23 cellular contexts compared by ENCODE assay signal in the genomic region with DNA sequence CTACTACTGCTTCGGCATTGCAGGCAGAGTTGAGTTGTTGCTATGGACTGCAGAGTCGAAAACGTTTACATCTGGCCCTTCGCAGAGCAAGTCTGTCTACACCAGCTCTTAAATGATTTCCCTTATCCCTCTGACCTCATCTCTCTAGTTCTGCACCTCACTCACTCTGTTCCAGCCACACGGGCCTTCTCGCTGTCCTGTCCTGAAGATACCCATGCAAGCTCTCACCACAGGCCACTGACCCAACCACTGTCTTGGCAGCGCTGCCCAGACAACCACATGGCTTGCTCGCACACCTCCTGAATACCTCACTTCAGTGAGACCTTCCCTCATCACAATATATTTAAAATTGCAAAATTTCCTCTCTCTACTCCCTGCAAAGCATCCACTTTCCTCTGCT. TPM values are rescaled to one million over a fixed set of nuclear protein-coding genes. Genes with fewer than 3 reads are reported as not detected.
A peak's percentile ranks its signal among the peaks of the same experiment; 100 is the strongest.
DNase-seq lines count a peak whose midpoint lies in the region; ATAC-seq, FAIRE-seq and TF ChIP-seq lines count a peak whose summit lies in the region.
"Had no signal": no experiment of that assay in that cellular context is flagged by ENCODE, and none has a peak within 500 bp of the region (broad histone marks: within the 10 kb centered on the region; RNA-seq: fewer than 3 reads in every experiment).

No MANE protein-coding gene starts in this region.

- TF ChIP-seq CTCF in astrocyte (IDR thresholded peaks at IDR 0.05; ENCODE audit: insufficient read depth, low read depth, low read length): no peak
- no peak for TF ChIP-seq CTCF in right lobe of liver (IDR thresholded peaks at IDR 0.05)
- no peak for TF ChIP-seq CTCF in upper lobe of left lung (IDR thresholded peaks at IDR 0.05)

- no peak overlapping the region for H3K4me2 ChIP-seq in astrocyte (ENCODE audit: low read length)

- TF ChIP-seq POLR2A in right lobe of liver (IDR thresholded peaks at IDR 0.05): no peak
- TF ChIP-seq POLR2A in upper lobe of left lung (IDR thresholded peaks at IDR 0.05): no peak

- no peak for FAIRE-seq in astrocyte (lab: Jason Lieb, UNC)

- H4K20me1 ChIP-seq in astrocyte (ENCODE audit: insufficient read depth, low read length): peaks cover 55% of the 10 kb centered on the region

- no peaks in the 10 kb centered on the region for H3K9me3 Mint-ChIP-seq in activated CD4-positive, alpha-beta T cell treated with anti-CD3 and anti-CD28 coated beads for 36 hours (ENCODE audit: low read depth)
- H3K9me3 Mint-ChIP-seq in astrocyte (ENCODE audit: unreplicated experiment): no peaks in the 10 kb centered on the region
- H3K9me3 Mint-ChIP-seq: activated naive CD4-positive, alpha-beta T cell treated with anti-CD3 and anti-CD28 coated beads for 36 hours; central memory CD8-positive, alpha-beta T cell had no signal

- no peak for ATAC-seq in activated CD4-positive, alpha-beta T cell treated with anti-CD3 and anti-CD28 coated beads for 36 hours
- ATAC-seq in right lobe of liver: peak in 3 of 4 donors; percentile 15 to 39 (median 32)
- no peak for ATAC-seq in upper lobe of left lung (ENCODE audit: low FRiP score in 2 of 2)
- ATAC-seq in HG02623 (IDR thresholded peaks at IDR 0.05; ENCODE audit: unreplicated experiment): no peak
- ATAC-seq: lower lobe of right lung; stimulated activated naive CD8-positive, alpha-beta T cell treated with anti-CD3 and anti-CD28 coated beads, Interleukin-15, Interleukin-2, amounts not matched to agents 100 U/mL and 50 U/mL, for 24 hours had no signal

- H3K27ac Mint-ChIP-seq in activated CD4-positive, alpha-beta T cell treated with anti-CD3 and anti-CD28 coated beads for 36 hours: peak overlapping the region; percentile 39
- H3K27ac Mint-ChIP-seq in astrocyte (ENCODE audit: unreplicated experiment): no peak overlapping the region
- H3K27ac Mint-ChIP-seq: activated naive CD4-positive, alpha-beta T cell treated with anti-CD3 and anti-CD28 coated beads for 36 hours had no signal

- H3K27ac ChIP-seq in astrocyte (ENCODE audit: low read depth, low read length) (no peak overlapping the region), right lobe of liver (no peak overlapping the region), upper lobe of left lung (peak overlapping the region in 3 of 4 donors; percentile 4 to 80 (median 62))
- H3K27ac ChIP-seq: lower lobe of right lung had no signal

- H3K36me3 ChIP-seq in astrocyte (ENCODE audit: insufficient read depth, low read length) (no peaks in the 10 kb centered on the region), right lobe of liver (no peaks in the 10 kb centered on the region), upper lobe of left lung (no peaks in the 10 kb centered on the region)
- H3K36me3 ChIP-seq: lower lobe of right lung, transverse colon had no signal

- no peak overlapping the region for H3K9ac ChIP-seq in astrocyte (ENCODE audit: low read length)

- no peak overlapping the region for H3K4me3 ChIP-seq in astrocyte (ENCODE audit: insufficient read depth, low read depth, low read length)
- no peak overlapping the region for H3K4me3 ChIP-seq in right lobe of liver
- H3K4me3 ChIP-seq in upper lobe of left lung: no peak overlapping the region
- H3K4me3 ChIP-seq: lower lobe of right lung, transverse colon had no signal

- H3K4me3 Mint-ChIP-seq in activated CD4-positive, alpha-beta T cell treated with anti-CD3 and anti-CD28 coated beads for 36 hours: no peak overlapping the region
- peak overlapping the region; percentile 36 for H3K4me3 Mint-ChIP-seq in astrocyte (ENCODE audit: unreplicated experiment)
- H3K4me3 Mint-ChIP-seq: activated naive CD4-positive, alpha-beta T cell treated with anti-CD3 and anti-CD28 coated beads for 36 hours; central memory CD8-positive, alpha-beta T cell had no signal

- CTCF ChIA-PET in activated CD4-positive, alpha-beta T cell treated with anti-CD3 and anti-CD28 coated beads for 36 hours (lab: Charles Lee): interaction anchor here (1.1 kb wide), 1 partner anchor 21 kb away, joined by 3 read pairs; no protein-coding TSS in a partner anchor

- intact Hi-C loops in activated CD4-positive, alpha-beta T cell treated with anti-CD3 and anti-CD28 coated beads for 36 hours (cut with DNase I, micrococcal nuclease): no loop called here
- intact Hi-C loops in right lobe of liver (cut with DNase I): loop anchor here in 1 of 2 donors (10.0 kb wide), 1 partner anchor 67 kb away; no protein-coding TSS in a partner anchor

- no peaks in the 10 kb centered on the region for H3K27me3 ChIP-seq in astrocyte (ENCODE audit: insufficient read depth, low read length)
- no peaks in the 10 kb centered on the region for H3K27me3 ChIP-seq in right lobe of liver
- no peaks in the 10 kb centered on the region for H3K27me3 ChIP-seq in upper lobe of left lung
- H3K27me3 ChIP-seq: BLaER1 treated with 17β-estradiol and CSF1 and Interleukin-3, amounts not matched to agents 10 nM and 100 nM; transverse colon had no signal

- WGBS in right lobe of liver (ENCODE audit: insufficient coverage, low coverage, low lambda C conversion rate, missing lambda C conversion rate): 43% methylated on average over 6 of the region's 8 CpGs
- WGBS in upper lobe of left lung, 2 donors: 68 to 83% methylated on average over 8 of the region's 8 CpGs

- H2AFZ ChIP-seq in astrocyte (ENCODE audit: low read depth, low read length): no peak overlapping the region

- no peaks in the 10 kb centered on the region for H3K9me3 ChIP-seq in astrocyte (ENCODE audit: insufficient read depth, low read depth, low read length)
- no peaks in the 10 kb centered on the region for H3K9me3 ChIP-seq in right lobe of liver
- H3K9me3 ChIP-seq in upper lobe of left lung: no peaks in the 10 kb centered on the region
- H3K9me3 ChIP-seq: BLaER1 treated with 17β-estradiol and CSF1 and Interleukin-3, amounts not matched to agents 10 nM and 100 nM; lower lobe of right lung; transverse colon had no signal

- no peak for DNase-seq in activated CD4-positive, alpha-beta T cell treated with anti-CD3 and anti-CD28 coated beads for 36 hours
- DNase-seq in activated CD4-positive, alpha-beta T cell treated with anti-CD3 and anti-CD28 coated beads, Interleukin-2, amount 50 U/mL, for 48 hours: no peak
- DNase-seq in astrocyte (ENCODE audit: low read depth): no peak
- no peak for DNase-seq in right lobe of liver
- DNase-seq in upper lobe of left lung: no peak
- DNase-seq in SHP77 (lab: John Stamatoyannopoulos, UW): no peak
- DNase-seq in DMS79 treated with DMSO at 0.1 percent for 48 hours (lab: John Stamatoyannopoulos, UW): no peak
- DNase-seq: activated naive CD4-positive, alpha-beta T cell treated with anti-CD3 and anti-CD28 coated beads for 36 hours; activated T-cell treated with anti-CD3 and anti-CD28 coated beads for 4 hours; effector CD8-positive, alpha-beta T cell; GDM1; HCEC 1CT; head of caudate nucleus; KG1; lower lobe of right lung; NCI-H2081 treated with DMSO at 0.1 percent for 48 hours; NK-92 treated with Interleukin-12 subunit alpha and Interleukin-12 subunit beta, amount 100 ng/mL, for 24 hours; stimulated activated CD4-positive, alpha-beta T cell treated with anti-CD3 and anti-CD28 coated beads, Interleukin-1b, Interleukin-23, amount 100 ng/mL, for 48 hours; stimulated activated naive CD8-positive, alpha-beta T cell treated with anti-CD3 and anti-CD28 coated beads, Interleukin-15, Interleukin-2, amounts not matched to agents 100 U/mL and 50 U/mL, for 24 hours; transverse colon had no signal

- H3K36me3 Mint-ChIP-seq in activated CD4-positive, alpha-beta T cell treated with anti-CD3 and anti-CD28 coated beads for 36 hours (ENCODE audit: low read depth): peaks cover 3% of the 10 kb centered on the region
- peaks cover 5% of the 10 kb centered on the region for H3K36me3 Mint-ChIP-seq in astrocyte (ENCODE audit: low read depth, unreplicated experiment)

- TF ChIP-seq EP300 in upper lobe of left lung (IDR thresholded peaks at IDR 0.05): no peak

- peaks cover 30% of the 10 kb centered on the region for H3K4me1 ChIP-seq in astrocyte (ENCODE audit: insufficient read depth, low read length)
- peaks cover 4 to 84% (median 35%) of the 10 kb centered on the region in 4 donors for H3K4me1 ChIP-seq in right lobe of liver
- peaks cover 62 to 92% (median 84%) of the 10 kb centered on the region in 4 donors for H3K4me1 ChIP-seq in upper lobe of left lung

- peaks cover 93% of the 10 kb centered on the region for H3K79me2 ChIP-seq in astrocyte (ENCODE audit: insufficient read depth, low read length)

- H3K27me3 Mint-ChIP-seq in activated CD4-positive, alpha-beta T cell treated with anti-CD3 and anti-CD28 coated beads for 36 hours: no peaks in the 10 kb centered on the region
- no peaks in the 10 kb centered on the region for H3K27me3 Mint-ChIP-seq in astrocyte (ENCODE audit: low read depth, unreplicated experiment)
- H3K27me3 Mint-ChIP-seq: central memory CD8-positive, alpha-beta T cell had no signal

- H3K4me1 Mint-ChIP-seq in activated CD4-positive, alpha-beta T cell treated with anti-CD3 and anti-CD28 coated beads for 36 hours: peaks cover 47% of the 10 kb centered on the region
- peaks cover 60% of the 10 kb centered on the region for H3K4me1 Mint-ChIP-seq in astrocyte (ENCODE audit: low read depth, unreplicated experiment)

- POLR2A ChIA-PET in activated CD4-positive, alpha-beta T cell treated with anti-CD3 and anti-CD28 coated beads for 36 hours (lab: Charles Lee): no interaction called here

RNA-seq across cellular contexts. Expression of a gene that starts 31.4 kb away (rescaled TPM):
- 10 to 100 TPM; 18.6 to 19.6 TPM for total RNA-seq in activated CD4-positive, alpha-beta T cell treated with anti-CD3 and anti-CD28 coated beads for 36 hours
- total RNA-seq in astrocyte (39.1 and 41.9 TPM in 2 replicates), right lobe of liver (10 to 100 TPM in 5 of 6 experiments, 1 to 10 TPM in 1; 9.5 to 32.6 (median 15.5) TPM), upper lobe of left lung (10 to 100 TPM; 16.2 to 49.0 (median 36.7) TPM)

Comparison
In these comparisons a context has a peak if more than half of its experiments do, and no peak if none do; other contexts are left out.
1. ATAC-seq: peak in right lobe of liver (3 of 4); none in activated CD4-positive, alpha-beta T cell treated with anti-CD3 and anti-CD28 coated beads for 36 hours (single experiment), upper lobe of left lung (0 of 2) and HG02623 (single experiment).
2. H3K27ac ChIP-seq: peak in upper lobe of left lung (3 of 4); none in astrocyte (single experiment) and right lobe of liver (0 of 3).